In the genomic region with DNA sequence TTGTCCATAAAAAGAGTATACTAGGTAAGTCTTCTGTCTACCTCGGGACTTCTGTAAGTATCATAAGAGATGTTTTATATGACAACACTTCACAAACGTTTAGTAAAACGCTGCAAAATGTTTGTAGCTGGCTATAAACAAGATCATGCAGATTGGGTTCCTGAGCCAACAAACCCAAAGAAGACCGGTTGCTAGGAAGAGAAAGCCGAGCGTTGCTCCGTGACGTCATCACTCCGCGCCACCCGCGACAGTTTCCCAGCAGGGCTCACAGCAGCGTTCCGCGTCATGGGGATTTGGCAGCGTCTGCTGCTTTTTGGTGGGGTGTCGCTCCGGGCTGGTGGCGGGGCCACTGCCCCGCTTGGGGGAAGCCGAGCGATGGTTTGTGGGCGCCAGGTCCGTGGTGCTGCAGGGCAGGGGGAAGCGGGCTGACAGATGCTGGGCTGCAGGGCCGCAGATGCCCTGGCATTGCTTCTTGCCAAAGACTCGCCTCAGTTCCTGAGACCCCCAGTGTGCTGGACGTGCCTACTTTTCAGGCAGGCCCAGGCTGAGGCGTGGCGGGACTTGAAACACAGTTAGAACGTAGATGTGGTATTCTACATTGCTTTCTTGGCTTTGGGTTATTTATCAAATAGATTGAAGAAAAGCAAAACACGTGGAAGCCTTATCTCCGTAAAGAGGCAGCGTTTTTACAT, we compare ENCODE assay signal across 1 cellular context.
TF ChIP-seq lines count a peak whose summit lies in the region.

A gene with protein sequence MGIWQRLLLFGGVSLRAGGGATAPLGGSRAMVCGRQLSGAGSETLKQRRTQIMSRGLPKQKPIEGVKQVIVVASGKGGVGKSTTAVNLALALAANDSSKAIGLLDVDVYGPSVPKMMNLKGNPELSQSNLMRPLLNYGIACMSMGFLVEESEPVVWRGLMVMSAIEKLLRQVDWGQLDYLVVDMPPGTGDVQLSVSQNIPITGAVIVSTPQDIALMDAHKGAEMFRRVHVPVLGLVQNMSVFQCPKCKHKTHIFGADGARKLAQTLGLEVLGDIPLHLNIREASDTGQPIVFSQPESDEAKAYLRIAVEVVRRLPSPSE (plus strand): TSS at position 250 of the 692 bp plus-strand sequence. CDS start 36 bp downstream, at position 286.

TF ChIP-seq in HepG2, 621 proteins besides CTCF, POLR2A, EP300 and RAD21 (continued from another document and continues in another):
- TF ChIP-seq, protein P1, sequence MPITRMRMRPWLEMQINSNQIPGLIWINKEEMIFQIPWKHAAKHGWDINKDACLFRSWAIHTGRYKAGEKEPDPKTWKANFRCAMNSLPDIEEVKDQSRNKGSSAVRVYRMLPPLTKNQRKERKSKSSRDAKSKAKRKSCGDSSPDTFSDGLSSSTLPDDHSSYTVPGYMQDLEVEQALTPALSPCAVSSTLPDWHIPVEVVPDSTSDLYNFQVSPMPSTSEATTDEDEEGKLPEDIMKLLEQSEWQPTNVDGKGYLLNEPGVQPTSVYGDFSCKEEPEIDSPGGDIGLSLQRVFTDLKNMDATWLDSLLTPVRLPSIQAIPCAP (CRISPR knock-in tag; IDR thresholded peaks at IDR 0.05; ENCODE audit: low read depth) = no peak
- TF ChIP-seq NBN (conservative IDR thresholded peaks at IDR 0.05) = no peak
- TF ChIP-seq KMT2A (CRISPR knock-in tag; IDR thresholded peaks at IDR 0.05) = peak; percentile 100
- TF ChIP-seq JDP2 (CRISPR knock-in tag; IDR thresholded peaks at IDR 0.05; ENCODE audit: borderline replicate concordance) = no peak
- peak; percentile 88; the same call in 1 of the 2 replicates for TF ChIP-seq PCBP1 (IDR thresholded peaks at IDR 0.05; ENCODE audit: borderline replicate concordance, low read depth, low read length)
- peak; percentile 62; the same call in 1 of the 2 replicates for TF ChIP-seq ZNF775 (CRISPR knock-in tag; IDR thresholded peaks at IDR 0.05; ENCODE audit: borderline replicate concordance)
- TF ChIP-seq, protein P2, sequence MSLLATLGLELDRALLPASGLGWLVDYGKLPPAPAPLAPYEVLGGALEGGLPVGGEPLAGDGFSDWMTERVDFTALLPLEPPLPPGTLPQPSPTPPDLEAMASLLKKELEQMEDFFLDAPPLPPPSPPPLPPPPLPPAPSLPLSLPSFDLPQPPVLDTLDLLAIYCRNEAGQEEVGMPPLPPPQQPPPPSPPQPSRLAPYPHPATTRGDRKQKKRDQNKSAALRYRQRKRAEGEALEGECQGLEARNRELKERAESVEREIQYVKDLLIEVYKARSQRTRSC (CRISPR knock-in tag; IDR thresholded peaks at IDR 0.05; ENCODE audit: low read depth) = peak; percentile 83; the same call in 1 of the 2 replicates
- no peak for TF ChIP-seq ZNF282 (IDR thresholded peaks at IDR 0.05; ENCODE audit: partially characterized antibody)
- TF ChIP-seq ZNF44 (CRISPR knock-in tag; IDR thresholded peaks at IDR 0.05) = peak; percentile 99
- TF ChIP-seq, protein P3, sequence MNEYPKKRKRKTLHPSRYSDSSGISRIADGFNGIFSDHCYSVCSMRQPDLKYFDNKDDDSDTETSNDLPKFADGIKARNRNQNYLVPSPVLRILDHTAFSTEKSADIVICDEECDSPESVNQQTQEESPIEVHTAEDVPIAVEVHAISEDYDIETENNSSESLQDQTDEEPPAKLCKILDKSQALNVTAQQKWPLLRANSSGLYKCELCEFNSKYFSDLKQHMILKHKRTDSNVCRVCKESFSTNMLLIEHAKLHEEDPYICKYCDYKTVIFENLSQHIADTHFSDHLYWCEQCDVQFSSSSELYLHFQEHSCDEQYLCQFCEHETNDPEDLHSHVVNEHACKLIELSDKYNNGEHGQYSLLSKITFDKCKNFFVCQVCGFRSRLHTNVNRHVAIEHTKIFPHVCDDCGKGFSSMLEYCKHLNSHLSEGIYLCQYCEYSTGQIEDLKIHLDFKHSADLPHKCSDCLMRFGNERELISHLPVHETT (CRISPR knock-in tag; conservative IDR thresholded peaks at IDR 0.05) = peak; percentile 84
- peak; percentile 87 for TF ChIP-seq ARNT2 (CRISPR knock-in tag; IDR thresholded peaks at IDR 0.05; ENCODE audit: low read depth)
- TF ChIP-seq, protein P4, sequence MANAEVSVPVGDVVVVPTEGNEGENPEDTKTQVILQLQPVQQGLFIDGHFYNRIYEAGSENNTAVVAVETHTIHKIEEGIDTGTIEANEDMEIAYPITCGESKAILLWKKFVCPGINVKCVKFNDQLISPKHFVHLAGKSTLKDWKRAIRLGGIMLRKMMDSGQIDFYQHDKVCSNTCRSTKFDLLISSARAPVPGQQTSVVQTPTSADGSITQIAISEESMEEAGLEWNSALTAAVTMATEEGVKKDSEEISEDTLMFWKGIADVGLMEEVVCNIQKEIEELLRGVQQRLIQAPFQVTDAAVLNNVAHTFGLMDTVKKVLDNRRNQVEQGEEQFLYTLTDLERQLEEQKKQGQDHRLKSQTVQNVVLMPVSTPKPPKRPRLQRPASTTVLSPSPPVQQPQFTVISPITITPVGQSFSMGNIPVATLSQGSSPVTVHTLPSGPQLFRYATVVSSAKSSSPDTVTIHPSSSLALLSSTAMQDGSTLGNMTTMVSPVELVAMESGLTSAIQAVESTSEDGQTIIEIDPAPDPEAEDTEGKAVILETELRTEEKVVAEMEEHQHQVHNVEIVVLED (CRISPR knock-in tag; IDR thresholded peaks at IDR 0.05; ENCODE audit: borderline replicate concordance) = peak; percentile 90
- TF ChIP-seq, protein P5, sequence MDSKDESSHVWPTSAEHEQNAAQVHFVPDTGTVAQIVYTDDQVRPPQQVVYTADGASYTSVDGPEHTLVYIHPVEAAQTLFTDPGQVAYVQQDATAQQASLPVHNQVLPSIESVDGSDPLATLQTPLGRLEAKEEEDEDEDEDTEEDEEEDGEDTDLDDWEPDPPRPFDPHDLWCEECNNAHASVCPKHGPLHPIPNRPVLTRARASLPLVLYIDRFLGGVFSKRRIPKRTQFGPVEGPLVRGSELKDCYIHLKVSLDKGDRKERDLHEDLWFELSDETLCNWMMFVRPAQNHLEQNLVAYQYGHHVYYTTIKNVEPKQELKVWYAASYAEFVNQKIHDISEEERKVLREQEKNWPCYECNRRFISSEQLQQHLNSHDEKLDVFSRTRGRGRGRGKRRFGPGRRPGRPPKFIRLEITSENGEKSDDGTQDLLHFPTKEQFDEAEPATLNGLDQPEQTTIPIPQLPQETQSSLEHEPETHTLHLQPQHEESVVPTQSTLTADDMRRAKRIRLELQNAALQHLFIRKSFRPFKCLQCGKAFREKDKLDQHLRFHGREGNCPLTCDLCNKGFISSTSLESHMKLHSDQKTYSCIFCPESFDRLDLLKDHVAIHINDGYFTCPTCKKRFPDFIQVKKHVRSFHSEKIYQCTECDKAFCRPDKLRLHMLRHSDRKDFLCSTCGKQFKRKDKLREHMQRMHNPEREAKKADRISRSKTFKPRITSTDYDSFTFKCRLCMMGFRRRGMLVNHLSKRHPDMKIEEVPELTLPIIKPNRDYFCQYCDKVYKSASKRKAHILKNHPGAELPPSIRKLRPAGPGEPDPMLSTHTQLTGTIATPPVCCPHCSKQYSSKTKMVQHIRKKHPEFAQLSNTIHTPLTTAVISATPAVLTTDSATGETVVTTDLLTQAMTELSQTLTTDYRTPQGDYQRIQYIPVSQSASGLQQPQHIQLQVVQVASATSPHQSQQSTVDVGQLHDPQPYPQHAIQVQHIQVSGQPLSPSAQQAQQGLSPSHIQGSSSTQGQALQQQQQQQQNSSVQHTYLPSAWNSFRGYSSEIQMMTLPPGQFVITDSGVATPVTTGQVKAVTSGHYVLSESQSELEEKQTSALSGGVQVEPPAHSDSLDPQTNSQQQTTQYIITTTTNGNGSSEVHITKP (CRISPR knock-in tag; IDR thresholded peaks at IDR 0.05; ENCODE audit: low read depth) = peak; percentile 93; the same call in 1 of the 2 replicates
- TF ChIP-seq, protein P6, sequence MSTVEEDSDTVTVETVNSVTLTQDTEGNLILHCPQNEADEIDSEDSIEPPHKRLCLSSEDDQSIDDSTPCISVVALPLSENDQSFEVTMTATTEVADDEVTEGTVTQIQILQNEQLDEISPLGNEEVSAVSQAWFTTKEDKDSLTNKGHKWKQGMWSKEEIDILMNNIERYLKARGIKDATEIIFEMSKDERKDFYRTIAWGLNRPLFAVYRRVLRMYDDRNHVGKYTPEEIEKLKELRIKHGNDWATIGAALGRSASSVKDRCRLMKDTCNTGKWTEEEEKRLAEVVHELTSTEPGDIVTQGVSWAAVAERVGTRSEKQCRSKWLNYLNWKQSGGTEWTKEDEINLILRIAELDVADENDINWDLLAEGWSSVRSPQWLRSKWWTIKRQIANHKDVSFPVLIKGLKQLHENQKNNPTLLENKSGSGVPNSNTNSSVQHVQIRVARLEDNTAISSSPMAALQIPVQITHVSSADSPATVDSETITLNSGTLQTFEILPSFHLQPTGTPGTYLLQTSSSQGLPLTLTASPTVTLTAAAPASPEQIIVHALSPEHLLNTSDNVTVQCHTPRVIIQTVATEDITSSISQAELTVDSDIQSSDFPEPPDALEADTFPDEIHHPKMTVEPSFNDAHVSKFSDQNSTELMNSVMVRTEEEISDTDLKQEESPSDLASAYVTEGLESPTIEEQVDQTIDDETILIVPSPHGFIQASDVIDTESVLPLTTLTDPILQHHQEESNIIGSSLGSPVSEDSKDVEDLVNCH (CRISPR knock-in tag; IDR thresholded peaks at IDR 0.05) = no peak
- peak; percentile 39 for TF ChIP-seq STAG1 (CRISPR knock-in tag; IDR thresholded peaks at IDR 0.05)
- peak; percentile 66 for TF ChIP-seq NFYC (CRISPR knock-in tag; IDR thresholded peaks at IDR 0.05)
- TF ChIP-seq ZNF317 (CRISPR knock-in tag; IDR thresholded peaks at IDR 0.05) = peak; percentile 95
- TF ChIP-seq KDM3A (CRISPR knock-in tag; IDR thresholded peaks at IDR 0.05; ENCODE audit: low read depth) = peak; percentile 96
- TF ChIP-seq ADNP (CRISPR knock-in tag; IDR thresholded peaks at IDR 0.05) = no peak
- peak; percentile 97 for TF ChIP-seq MXI1 (IDR thresholded peaks at IDR 0.05; ENCODE audit: borderline replicate concordance, low read depth, low read length)
- TF ChIP-seq ZNF703 (CRISPR knock-in tag; IDR thresholded peaks at IDR 0.05; ENCODE audit: borderline replicate concordance) = no peak
- TF ChIP-seq BCL6 (CRISPR knock-in tag; IDR thresholded peaks at IDR 0.05) = peak; percentile 72
- no peak for TF ChIP-seq ZNF780A (CRISPR knock-in tag; IDR thresholded peaks at IDR 0.05)
- TF ChIP-seq ZNF432 (CRISPR knock-in tag; IDR thresholded peaks at IDR 0.05; ENCODE audit: borderline replicate concordance) = no peak
- TF ChIP-seq NR2F1 (CRISPR knock-in tag; IDR thresholded peaks at IDR 0.05) = peak; percentile 26 to 39; a peak in 2 of 4 replicates
- TF ChIP-seq RBFOX2 (IDR thresholded peaks at IDR 0.05; ENCODE audit: low read depth, low read length) = peak; percentile 99
- TF ChIP-seq, protein P7, sequence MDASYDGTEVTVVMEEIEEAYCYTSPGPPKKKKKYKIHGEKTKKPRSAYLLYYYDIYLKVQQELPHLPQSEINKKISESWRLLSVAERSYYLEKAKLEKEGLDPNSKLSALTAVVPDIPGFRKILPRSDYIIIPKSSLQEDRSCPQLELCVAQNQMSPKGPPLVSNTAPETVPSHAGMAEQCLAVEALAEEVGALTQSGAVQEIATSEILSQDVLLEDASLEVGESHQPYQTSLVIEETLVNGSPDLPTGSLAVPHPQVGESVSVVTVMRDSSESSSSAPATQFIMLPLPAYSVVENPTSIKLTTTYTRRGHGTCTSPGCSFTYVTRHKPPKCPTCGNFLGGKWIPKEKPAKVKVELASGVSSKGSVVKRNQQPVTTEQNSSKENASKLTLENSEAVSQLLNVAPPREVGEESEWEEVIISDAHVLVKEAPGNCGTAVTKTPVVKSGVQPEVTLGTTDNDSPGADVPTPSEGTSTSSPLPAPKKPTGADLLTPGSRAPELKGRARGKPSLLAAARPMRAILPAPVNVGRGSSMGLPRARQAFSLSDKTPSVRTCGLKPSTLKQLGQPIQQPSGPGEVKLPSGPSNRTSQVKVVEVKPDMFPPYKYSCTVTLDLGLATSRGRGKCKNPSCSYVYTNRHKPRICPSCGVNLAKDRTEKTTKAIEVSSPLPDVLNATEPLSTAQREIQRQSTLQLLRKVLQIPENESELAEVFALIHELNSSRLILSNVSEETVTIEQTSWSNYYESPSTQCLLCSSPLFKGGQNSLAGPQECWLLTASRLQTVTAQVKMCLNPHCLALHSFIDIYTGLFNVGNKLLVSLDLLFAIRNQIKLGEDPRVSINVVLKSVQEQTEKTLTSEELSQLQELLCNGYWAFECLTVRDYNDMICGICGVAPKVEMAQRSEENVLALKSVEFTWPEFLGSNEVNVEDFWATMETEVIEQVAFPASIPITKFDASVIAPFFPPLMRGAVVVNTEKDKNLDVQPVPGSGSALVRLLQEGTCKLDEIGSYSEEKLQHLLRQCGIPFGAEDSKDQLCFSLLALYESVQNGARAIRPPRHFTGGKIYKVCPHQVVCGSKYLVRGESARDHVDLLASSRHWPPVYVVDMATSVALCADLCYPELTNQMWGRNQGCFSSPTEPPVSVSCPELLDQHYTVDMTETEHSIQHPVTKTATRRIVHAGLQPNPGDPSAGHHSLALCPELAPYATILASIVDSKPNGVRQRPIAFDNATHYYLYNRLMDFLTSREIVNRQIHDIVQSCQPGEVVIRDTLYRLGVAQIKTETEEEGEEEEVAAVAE (CRISPR knock-in tag; IDR thresholded peaks at IDR 0.05; ENCODE audit: borderline replicate concordance) = peak; percentile 97
- TF ChIP-seq ZNF264 (CRISPR knock-in tag; IDR thresholded peaks at IDR 0.05) = peak; percentile 79; the same call in 1 of the 2 replicates
- no peak for TF ChIP-seq SP1 (IDR thresholded peaks at IDR 0.05)
- peak; percentile 75 for TF ChIP-seq SP1 (CRISPR knock-in tag; IDR thresholded peaks at IDR 0.05)
- no peak for TF ChIP-seq GZF1 (CRISPR knock-in tag; IDR thresholded peaks at IDR 0.05)
- TF ChIP-seq, protein P8, sequence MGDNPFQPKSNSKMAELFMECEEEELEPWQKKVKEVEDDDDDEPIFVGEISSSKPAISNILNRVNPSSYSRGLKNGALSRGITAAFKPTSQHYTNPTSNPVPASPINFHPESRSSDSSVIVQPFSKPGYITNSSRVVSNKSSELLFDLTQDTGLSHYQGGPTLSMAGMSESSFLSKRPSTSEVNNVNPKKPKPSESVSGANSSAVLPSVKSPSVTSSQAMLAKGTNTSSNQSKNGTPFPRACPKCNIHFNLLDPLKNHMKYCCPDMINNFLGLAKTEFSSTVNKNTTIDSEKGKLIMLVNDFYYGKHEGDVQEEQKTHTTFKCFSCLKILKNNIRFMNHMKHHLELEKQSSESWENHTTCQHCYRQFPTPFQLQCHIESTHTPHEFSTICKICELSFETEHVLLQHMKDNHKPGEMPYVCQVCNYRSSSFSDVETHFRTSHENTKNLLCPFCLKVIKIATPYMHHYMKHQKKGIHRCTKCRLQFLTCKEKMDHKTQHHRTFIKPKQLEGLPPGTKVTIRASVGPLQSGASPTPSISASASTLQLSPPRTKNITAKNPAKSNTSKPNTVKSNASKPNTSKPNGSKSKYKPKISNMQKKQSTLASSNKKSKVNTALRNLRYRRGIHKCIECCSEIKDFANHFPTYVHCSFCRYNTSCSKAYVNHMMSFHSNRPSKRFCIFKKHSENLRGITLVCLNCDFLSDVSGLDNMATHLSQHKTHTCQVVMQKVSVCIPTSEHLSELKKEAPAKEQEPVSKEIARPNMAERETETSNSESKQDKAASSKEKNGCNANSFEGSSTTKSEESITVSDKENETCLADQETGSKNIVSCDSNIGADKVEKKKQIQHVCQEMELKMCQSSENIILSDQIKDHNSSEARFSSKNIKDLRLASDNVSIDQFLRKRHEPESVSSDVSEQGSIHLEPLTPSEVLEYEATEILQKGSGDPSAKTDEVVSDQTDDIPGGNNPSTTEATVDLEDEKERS (CRISPR knock-in tag; IDR thresholded peaks at IDR 0.05) = no peak
- TF ChIP-seq CENPT (CRISPR knock-in tag; IDR thresholded peaks at IDR 0.05; ENCODE audit: low read depth) = no peak
- peak; percentile 92 for TF ChIP-seq JUND (CRISPR knock-in tag; IDR thresholded peaks at IDR 0.05)
- peak; percentile 99; the same call in 1 of the 2 replicates for TF ChIP-seq ARID2 (CRISPR knock-in tag; IDR thresholded peaks at IDR 0.05; ENCODE audit: borderline replicate concordance)
- TF ChIP-seq SMAD1 (CRISPR knock-in tag; IDR thresholded peaks at IDR 0.05; ENCODE audit: borderline replicate concordance, low read depth) = peak; percentile 99
